ENCODE assay signal across 8 cellular contexts in genomic region chr2:234495076-234495800, GRCh38. TPM values are rescaled to one million over a fixed set of nuclear protein-coding genes. Genes with fewer than 3 reads are reported as not detected.
A peak's percentile ranks its signal among the peaks of the same experiment; 100 is the strongest.
DNase-seq lines count a peak whose midpoint lies in the region; ATAC-seq and TF ChIP-seq lines count a peak whose summit lies in the region.

No MANE protein-coding gene starts in this region.

- peak; percentile 16 for DNase-seq in stimulated activated CD4-positive, alpha-beta T cell treated with anti-CD3 and anti-CD28 coated beads, Interleukin-4, amount 100 ng/mL, for 1 hour
- no peak for DNase-seq in stimulated activated CD4-positive, alpha-beta T cell treated with anti-CD3 and anti-CD28 coated beads, Interleukin-4, amount 100 ng/mL, for 24 hours
- peak; percentile 48 for DNase-seq in activated CD8-positive, alpha-beta memory T cell treated with anti-CD3 and anti-CD28 coated beads, Interleukin-2, amount 50 U/mL, for 4 hours
- DNase-seq in foreskin keratinocyte (no peak), skeletal muscle cell (ENCODE audit: low read depth) (no peak)

- peak overlapping the region; percentile 71 for H3K27ac ChIP-seq in foreskin keratinocyte

- no peak for TF ChIP-seq CTCF in foreskin keratinocyte (conservative IDR thresholded peaks at IDR 0.05)

- peaks cover 14% of the 10 kb centered on the region for H3K4me1 ChIP-seq in foreskin keratinocyte

- ATAC-seq in foreskin keratinocyte (no peak), HG03025 (IDR thresholded peaks at IDR 0.05; ENCODE audit: low FRiP score, unreplicated experiment) (no peak), GM18861 (IDR thresholded peaks at IDR 0.05; ENCODE audit: unreplicated experiment) (no peak)
- ATAC-seq in activated CD4-positive, CD25-positive, alpha-beta regulatory T cell treated with anti-CD3 and anti-CD28 coated beads, Interleukin-2, amount 50 U/mL, for 24 hours, result no peak

- H3K27me3 ChIP-seq in foreskin keratinocyte, result no peaks in the 10 kb centered on the region

- H3K4me3 ChIP-seq in skeletal muscle cell (ENCODE audit: low read depth, low read length), result peak overlapping the region; percentile 58

RNA-seq across cellular contexts. Expression of gene ARL4C, which starts 1.6 kb away (rescaled TPM):
- 139 and 150 TPM in 2 replicates for total RNA-seq in foreskin keratinocyte
- polyA plus RNA-seq in foreskin keratinocyte, result 105 and 111 TPM in 2 replicates

Comparison
In these comparisons a context has a peak if more than half of its experiments do, and no peak if none do; other contexts are left out.
1. DNase-seq: peak in stimulated activated CD4-positive, alpha-beta T cell treated with anti-CD3 and anti-CD28 coated beads, Interleukin-4, amount 100 ng/mL, for 1 hour (single experiment) and activated CD8-positive, alpha-beta memory T cell treated with anti-CD3 and anti-CD28 coated beads, Interleukin-2, amount 50 U/mL, for 4 hours (single experiment); none in stimulated activated CD4-positive, alpha-beta T cell treated with anti-CD3 and anti-CD28 coated beads, Interleukin-4, amount 100 ng/mL, for 24 hours (single experiment), foreskin keratinocyte (0 of 2) and skeletal muscle cell (single experiment).